Comparison of ENCODE assay signal across 15 cellular contexts in the genomic region with DNA sequence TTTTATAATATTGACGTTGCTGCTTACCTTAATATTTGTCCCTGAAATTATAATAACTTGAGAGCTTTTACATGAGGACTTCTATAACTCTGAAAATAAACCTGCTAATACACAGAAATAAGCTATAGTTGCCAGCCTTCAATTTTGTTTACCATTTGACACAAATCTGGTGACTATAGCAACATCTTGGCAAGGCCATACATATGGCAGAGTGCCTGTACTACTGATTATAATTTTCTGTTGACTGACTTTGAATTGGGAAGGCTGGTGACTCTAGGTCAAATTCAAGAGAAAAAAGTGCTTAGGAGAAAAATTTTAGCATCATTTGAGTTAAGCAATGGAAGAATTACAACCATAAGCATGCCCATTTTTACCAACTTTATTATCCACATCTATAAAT.
DNase-seq lines count a peak whose midpoint lies in the region; TF ChIP-seq lines count a peak whose summit lies in the region.
"Had no signal": no experiment of that assay in that cellular context is flagged by ENCODE, and none has a peak within 500 bp of the region (broad histone marks: within the 10 kb centered on the region; RNA-seq: fewer than 3 reads in every experiment).

No MANE protein-coding gene starts in this region.

- TF ChIP-seq EP300 in stomach (IDR thresholded peaks at IDR 0.05), result no peak

- 24 to 48% (median 41%) methylated on average over 1 of the region's 1 CpG for WGBS in stomach, 5 donors

- TF ChIP-seq CTCF in stomach (IDR thresholded peaks at IDR 0.05), result no peak

- intact Hi-C loops in stomach (cut with DNase I; ENCODE audit: low total_unique reads), result no loop called here

- DNase-seq in NCI-H2171 treated with DMSO at 0.1 percent for 48 hours (lab: John Stamatoyannopoulos, UW), result peak; percentile 62
- no peak for DNase-seq in NCI-H2171 (lab: John Stamatoyannopoulos, UW)
- peak; percentile 88 for DNase-seq in NCI-H1694 (lab: John Stamatoyannopoulos, UW)
- DNase-seq in NCI-H446 treated with DMSO at 0.1 percent for 48 hours (lab: John Stamatoyannopoulos, UW), result peak; percentile 95
- peak; percentile 75 for DNase-seq in stomach
- DNase-seq in NCI-H2107 treated with DMSO at 0.1 percent for 48 hours (lab: John Stamatoyannopoulos, UW; ENCODE audit: unreplicated experiment), result no peak
- DNase-seq in stimulated activated CD8-positive, alpha-beta memory T cell treated with anti-CD3 and anti-CD28 coated beads, Interleukin-4, amount 100 ng/mL, for 48 hours, result no peak
- no peak for DNase-seq in NCI-H146 treated with DMSO at 0.1 percent for 48 hours (lab: John Stamatoyannopoulos, UW; ENCODE audit: unreplicated experiment)
- DNase-seq: Caco-2, DND-41, GDM1, GM23248, NCI-H526, SW 1271 had no signal

- no peaks in the 10 kb centered on the region for H3K36me3 ChIP-seq in stomach

- TF ChIP-seq POLR2A in stomach (IDR thresholded peaks at IDR 0.05), result no peak

- no peak overlapping the region for H3K4me3 ChIP-seq in stomach
- H3K4me3 ChIP-seq: A549, GM23248 had no signal

- no peaks in the 10 kb centered on the region for H3K27me3 ChIP-seq in stomach

- H3K4me1 ChIP-seq in stomach, result no peaks in the 10 kb centered on the region
- H3K4me1 ChIP-seq: A549, Caco-2 had no signal

- H3K9me3 ChIP-seq in stomach, result peaks cover 0 to 3% (median 0%) of the 10 kb centered on the region in 4 donors
- H3K9me3 ChIP-seq: A549, Caco-2 had no signal

- H3K27ac ChIP-seq in stomach, result no peak overlapping the region
- H3K27ac ChIP-seq: A549, GM23248 had no signal

Comparison
In these comparisons a context has a peak if more than half of its experiments do, and no peak if none do; other contexts are left out.
1. DNase-seq: peak in NCI-H2171 treated with DMSO at 0.1 percent for 48 hours (single experiment), NCI-H1694 (single experiment), NCI-H446 treated with DMSO at 0.1 percent for 48 hours (single experiment) and stomach (single experiment); none in NCI-H2171 (single experiment), NCI-H2107 treated with DMSO at 0.1 percent for 48 hours (single experiment), stimulated activated CD8-positive, alpha-beta memory T cell treated with anti-CD3 and anti-CD28 coated beads, Interleukin-4, amount 100 ng/mL, for 48 hours (single experiment) and NCI-H146 treated with DMSO at 0.1 percent for 48 hours (single experiment).